In the genomic region with DNA sequence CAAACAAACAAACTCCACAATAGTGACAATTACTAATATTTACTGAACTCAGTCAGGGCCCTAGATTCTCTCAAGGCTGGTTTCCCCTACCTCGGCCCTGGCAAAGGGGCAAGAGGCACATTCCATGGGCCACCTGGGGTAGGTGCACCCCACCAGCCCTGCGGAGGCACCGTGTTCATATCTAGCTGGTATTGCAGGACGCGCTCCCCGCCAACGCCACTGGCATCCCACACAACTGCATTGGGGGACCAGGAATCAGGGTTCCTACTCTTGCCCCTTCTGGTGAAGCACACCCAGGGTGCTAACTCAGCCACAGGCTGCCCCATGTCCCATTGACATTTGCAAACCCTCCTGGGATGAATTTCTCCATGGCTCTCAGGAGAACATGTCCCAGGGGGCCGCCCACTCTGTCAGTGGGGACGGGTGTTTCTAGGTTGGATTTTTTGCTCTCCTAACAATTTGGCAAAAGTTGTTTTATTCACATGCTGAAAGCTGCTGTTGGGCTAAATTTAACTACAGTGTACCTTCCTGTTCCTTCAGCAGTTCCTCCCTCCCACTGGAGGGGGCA, we compare ENCODE assay signal across 28 cellular contexts.
A peak's percentile ranks its signal among the peaks of the same experiment; 100 is the strongest.
DNase-seq lines count a peak whose midpoint lies in the region; ATAC-seq, FAIRE-seq and TF ChIP-seq lines count a peak whose summit lies in the region.
"Had no signal": no experiment of that assay in that cellular context is flagged by ENCODE, and none has a peak within 500 bp of the region (broad histone marks: within the 10 kb centered on the region; RNA-seq: fewer than 3 reads in every experiment).

No MANE protein-coding gene starts in this region.

- H3K9ac ChIP-seq in kidney (ENCODE audit: low read length in 2 of 2) = no peak overlapping the region
- H3K9ac ChIP-seq: neural progenitor cell had no signal

- ATAC-seq in left ventricle myocardium superior (no peak), heart right ventricle (no peak)
- ATAC-seq: A549; activated naive CD8-positive, alpha-beta T cell treated with anti-CD3 and anti-CD28 coated beads, Interleukin-2, amount 50 U/mL, for 24 hours; HCT116; heart left ventricle; left cardiac atrium had no signal

- TF ChIP-seq CTCF in heart right ventricle (IDR thresholded peaks at IDR 0.05) = peak in 1 of 9 donors; percentile 14
- peak in 1 of 3 experiments; percentile 17 for TF ChIP-seq CTCF in ascending aorta (IDR thresholded peaks at IDR 0.05)
- no peak for TF ChIP-seq CTCF in kidney (IDR thresholded peaks at IDR 0.05; ENCODE audit: borderline replicate concordance, extremely low read depth, insufficient read depth)
- peak in 1 of 2 experiments; percentile 36 for TF ChIP-seq CTCF in tibial artery (IDR thresholded peaks at IDR 0.05)
- no peak for TF ChIP-seq CTCF in BE2C (IDR thresholded peaks at IDR 0.05; ENCODE audit: low read depth, low read length)

- H3K4me3 ChIP-seq in heart right ventricle = no peak overlapping the region
- peak overlapping the region in 1 of 2 donors; percentile 17 for H3K4me3 ChIP-seq in ascending aorta
- H3K4me3 ChIP-seq in kidney (ENCODE audit: low read length in 2 of 2) = no peak overlapping the region
- H3K4me3 ChIP-seq in tibial artery = no peak overlapping the region
- no peak overlapping the region for H3K4me3 ChIP-seq in BE2C (ENCODE audit: low read depth, low read length)
- H3K4me3 ChIP-seq: A549, heart left ventricle, neural progenitor cell, PC-9, prostate gland, transverse colon had no signal

- H3K27ac ChIP-seq in heart right ventricle = peak overlapping the region in 3 of 10 donors; percentile 53 to 78 (median 67)
- H3K27ac ChIP-seq in ascending aorta = peak overlapping the region; percentile 90 to 94
- H3K27ac ChIP-seq in kidney (ENCODE audit: low read depth in 2 of 2, low read length in 2 of 2) = no peak overlapping the region
- peak overlapping the region; percentile 85 to 90 for H3K27ac ChIP-seq in tibial artery
- H3K27ac ChIP-seq: A549, neural progenitor cell, PC-9, transverse colon had no signal

- peaks cover 69 to 100% (median 97%) of the 10 kb centered on the region in 9 donors for H3K4me1 ChIP-seq in heart right ventricle
- peaks cover 51 to 93% of the 10 kb centered on the region in 2 donors for H3K4me1 ChIP-seq in ascending aorta
- H3K4me1 ChIP-seq in kidney (ENCODE audit: control insufficient read depth in 1 of 2, insufficient read depth in 1 of 2, low read depth in 1 of 2, low read length in 2 of 2) = peaks cover 44 to 59% of the 10 kb centered on the region in 2 donors
- peaks cover 0 to 100% (median 97%) of the 10 kb centered on the region in 4 donors for H3K4me1 ChIP-seq in tibial artery
- peaks cover 20% of the 10 kb centered on the region for H3K4me1 ChIP-seq in BE2C
- H3K4me1 ChIP-seq: A549 had no signal

- intact Hi-C loops in left ventricle myocardium superior (cut with micrococcal nuclease) (no loop called here), heart right ventricle (cut with DNase I) (no loop called here), ascending aorta (cut with DNase I) (no loop called here), kidney (cut with DNase I) (no loop called here), tibial artery (cut with DNase I; ENCODE audit: low total_unique reads) (no loop called here)

- peaks cover 0 to 4% (median 0%) of the 10 kb centered on the region in 9 donors for H3K36me3 ChIP-seq in heart right ventricle
- no peaks in the 10 kb centered on the region for H3K36me3 ChIP-seq in ascending aorta
- peaks cover 0 to 8% of the 10 kb centered on the region in 2 donors for H3K36me3 ChIP-seq in kidney (ENCODE audit: control insufficient read depth in 1 of 2, insufficient read depth in 2 of 2, low read length in 2 of 2)
- H3K36me3 ChIP-seq in tibial artery = peaks cover 0 to 5% (median 0%) of the 10 kb centered on the region in 3 donors
- H3K36me3 ChIP-seq in BE2C = peaks cover 16% of the 10 kb centered on the region
- H3K36me3 ChIP-seq: heart left ventricle, neural progenitor cell, prostate gland, transverse colon had no signal

- FAIRE-seq in kidney (lab: Jason Lieb, UNC) = no peak
- FAIRE-seq: A549, G401.6, GM19239 had no signal

- H3K27me3 ChIP-seq in heart right ventricle = no peaks in the 10 kb centered on the region
- no peaks in the 10 kb centered on the region for H3K27me3 ChIP-seq in ascending aorta
- H3K27me3 ChIP-seq in tibial artery = no peaks in the 10 kb centered on the region
- H3K27me3 ChIP-seq in BE2C = no peaks in the 10 kb centered on the region
- H3K27me3 ChIP-seq: heart left ventricle, neural progenitor cell, transverse colon had no signal

- 79 to 89% methylated on average over 9 of the region's 9 CpGs for WGBS in heart right ventricle, 2 donors

- H3K9me3 ChIP-seq in heart right ventricle = peaks cover 0 to 4% (median 0%) of the 10 kb centered on the region in 11 donors
- H3K9me3 ChIP-seq in ascending aorta = no peaks in the 10 kb centered on the region
- peaks cover 0 to 6% of the 10 kb centered on the region in 2 donors for H3K9me3 ChIP-seq in kidney (ENCODE audit: control insufficient read depth in 1 of 2, low read length in 2 of 2)
- no peaks in the 10 kb centered on the region for H3K9me3 ChIP-seq in tibial artery
- no peaks in the 10 kb centered on the region for H3K9me3 ChIP-seq in BE2C
- H3K9me3 ChIP-seq: A549, prostate gland, transverse colon had no signal

- peak; percentile 21 for DNase-seq in left ventricle myocardium superior
- DNase-seq in heart right ventricle = no peak
- DNase-seq in ascending aorta (ENCODE audit: low spot score in 2 of 2) = no peak
- peak; percentile 47 for DNase-seq in kidney
- DNase-seq in tibial artery = peak in 1 of 2 donors; percentile 89
- no peak for DNase-seq in BE2C
- DNase-seq in H4 (ENCODE audit: low spot score) = no peak
- no peak for DNase-seq in OCI-M1 (lab: John Stamatoyannopoulos, UW)
- DNase-seq: activated CD4-positive, alpha-beta T cell treated with anti-CD3 and anti-CD28 coated beads, Interleukin-2, amount 10 ng/mL, durations not matched to agents 7 days and 5 days; activated gamma-delta T cell; activated naive CD8-positive, alpha-beta T cell treated with anti-CD3 and anti-CD28 coated beads, Interleukin-2, amount 50 U/mL, for 24 hours; activated T-cell treated with anti-CD3 and anti-CD28 coated beads, Interleukin-2, amount 50 U/mL, for 24 hours; effector CD8-positive, alpha-beta T cell; erythroblast; left cardiac atrium; MV-4-11; NCI-H1694 treated with DMSO at 0.1 percent for 48 hours; NCI-H2171; PC-9; stimulated activated naive CD4-positive, alpha-beta T cell treated with Interleukin-2 at 50 U/mL for 16 hours; transverse colon had no signal

Comparison
In these comparisons a context has a peak if more than half of its experiments do, and no peak if none do; other contexts are left out.
1. DNase-seq: peak in left ventricle myocardium superior (single experiment) and kidney (single experiment); none in heart right ventricle (0 of 2), ascending aorta (0 of 2), BE2C (single experiment), H4 (single experiment) and OCI-M1 (single experiment).
2. H3K27ac ChIP-seq: peak in ascending aorta (2 of 2) and tibial artery (2 of 2); none in kidney (0 of 2).